ENCODE assay signal across 20 cellular contexts in genomic region chr3:34146596-34146995, GRCh38.
"Had no signal": no experiment of that assay in that cellular context is flagged by ENCODE, and none has a peak within 500 bp of the region (broad histone marks: within the 10 kb centered on the region; RNA-seq: fewer than 3 reads in every experiment).

No MANE protein-coding gene starts in this region.

- H3K36me3 ChIP-seq: left ventricle myocardium inferior, ovary, right atrium auricular region, right lobe of liver, tibial nerve, uterus had no signal

- H3K4me2 ChIP-seq: smooth muscle cell had no signal

- H3K9me3 ChIP-seq: left ventricle myocardium inferior, mucosa of descending colon, ovary, right atrium auricular region, right lobe of liver, tibial nerve, uterus had no signal

- ATAC-seq: mucosa of descending colon; naive thymus-derived CD8-positive, alpha-beta T cell; right lobe of liver; stimulated activated memory B cell treated with anti-CD40 and anti-IgM and Interleukin-4, amounts not matched to agents 10 μg/mL and 1 μg/mL and 100 μg/mL, for 72 hours; stimulated activated naive CD8-positive, alpha-beta T cell treated with anti-CD3 and anti-CD28 coated beads, Interleukin-15, amount 100 ng/mL, for 72 hours had no signal

- DNase-seq: islet precursor cell; left ventricle myocardium inferior; midbrain; mucosa of descending colon; naive thymus-derived CD8-positive, alpha-beta T cell; ovary; right lobe of liver; stimulated activated CD4-positive, alpha-beta T cell treated with anti-CD3 and anti-CD28 coated beads, Interleukin-1b, Interleukin-23, amount 100 ng/mL, for 48 hours; stimulated activated CD4-positive, alpha-beta T cell treated with anti-CD3 and anti-CD28 coated beads, Interleukin-2, amount 100 ng/mL, for 48 hours; stimulated activated CD4-positive, alpha-beta T cell treated with anti-CD3 and anti-CD28 coated beads, Interleukin-4, amount 100 ng/mL, for 4 hours; stimulated activated CD8-positive, alpha-beta memory T cell treated with anti-CD3 and anti-CD28 coated beads, Interleukin-4, amount 100 ng/mL, for 48 hours; stimulated activated naive CD4-positive, alpha-beta T cell treated with Interleukin-2 at 50 U/mL for 16 hours; stimulated activated naive CD8-positive, alpha-beta T cell treated with anti-CD3 and anti-CD28 coated beads, Interleukin-15, amount 100 ng/mL, for 72 hours; substantia nigra; uterus had no signal

- H3K27ac ChIP-seq: left ventricle myocardium inferior, ovary, right atrium auricular region, right lobe of liver, tibial nerve, uterus had no signal

- H3K27me3 ChIP-seq: ovary, right atrium auricular region, right lobe of liver, tibial nerve, uterus had no signal

- H3K4me1 ChIP-seq: left ventricle myocardium inferior, right atrium auricular region, right lobe of liver, tibial nerve, uterus had no signal

- H3K4me3 ChIP-seq: left ventricle myocardium inferior, lung, mucosa of descending colon, ovary, right atrium auricular region, right lobe of liver, smooth muscle cell, tibial nerve, uterus had no signal
